ENCODE assay signal across 10 cellular contexts in the genomic region with DNA sequence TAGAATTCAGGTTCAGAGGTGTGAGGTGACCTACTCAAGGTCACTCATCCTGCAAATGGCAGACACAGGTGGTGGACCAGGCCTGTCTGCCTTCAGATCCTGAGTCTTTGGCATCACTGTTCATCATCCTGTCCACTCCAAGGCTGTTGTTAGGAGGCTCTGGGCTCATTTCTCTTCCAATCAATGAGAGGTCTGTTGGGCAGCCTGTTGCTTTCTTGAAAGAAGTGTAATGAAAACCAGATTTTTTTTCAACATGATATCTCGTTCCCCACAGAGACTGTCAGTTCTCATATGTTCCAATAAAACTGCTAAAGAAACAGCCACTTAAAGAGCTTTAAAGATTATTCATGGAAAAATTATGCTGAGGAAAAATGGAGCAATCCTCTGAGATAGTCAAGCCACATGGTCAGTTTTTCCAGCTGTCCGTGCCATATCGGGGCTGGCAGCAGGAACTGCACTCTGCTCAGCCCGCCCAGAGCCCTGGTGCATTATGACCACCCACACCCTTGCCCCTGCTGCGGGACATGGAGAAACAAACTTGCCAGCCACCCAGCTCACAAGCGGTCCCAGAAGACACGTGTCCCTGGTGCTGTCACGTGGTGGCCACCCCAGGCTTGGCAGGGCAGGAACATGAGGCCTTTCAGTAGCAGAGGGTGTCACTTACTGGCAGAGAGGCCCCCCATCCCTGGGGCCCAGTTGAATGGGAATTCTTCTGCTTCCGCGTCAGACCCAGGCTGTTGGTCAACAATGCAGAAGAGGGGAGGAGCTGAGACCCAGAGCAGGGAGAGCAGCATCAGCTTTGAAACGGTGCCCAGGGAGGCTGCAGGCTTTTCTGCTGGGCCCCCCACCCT.
A peak's percentile ranks its signal among the peaks of the same experiment; 100 is the strongest.
DNase-seq lines count a peak whose midpoint lies in the region; ATAC-seq and TF ChIP-seq lines count a peak whose summit lies in the region.
"Had no signal": no experiment of that assay in that cellular context is flagged by ENCODE, and none has a peak within 500 bp of the region (broad histone marks: within the 10 kb centered on the region; RNA-seq: fewer than 3 reads in every experiment).

No MANE protein-coding gene starts in this region.

- H3K4me2 ChIP-seq in skeletal muscle satellite cell (ENCODE audit: low read length) = peak overlapping the region; percentile 69

- no peaks in the 10 kb centered on the region for H3K4me1 ChIP-seq in liver (ENCODE audit: control insufficient read depth in 4 of 4, insufficient read depth in 4 of 4, low read length in 3 of 4)
- peaks cover 39% of the 10 kb centered on the region for H3K4me1 ChIP-seq in skeletal muscle satellite cell (ENCODE audit: control insufficient read depth, insufficient read depth, low read length)
- H3K4me1 ChIP-seq in effector memory CD4-positive, alpha-beta T cell (ENCODE audit: control insufficient read depth, insufficient read depth, low read length, poor library complexity, severe bottlenecking) = no peaks in the 10 kb centered on the region

- no peaks in the 10 kb centered on the region for H3K27me3 ChIP-seq in liver (ENCODE audit: control insufficient read depth in 4 of 4, insufficient read depth in 4 of 4, low read length in 3 of 4)
- peaks cover 3% of the 10 kb centered on the region for H3K27me3 ChIP-seq in skeletal muscle satellite cell (ENCODE audit: control insufficient read depth, insufficient read depth, low read length)
- H3K27me3 ChIP-seq in effector memory CD4-positive, alpha-beta T cell (replicated peaks; ENCODE audit: control insufficient read depth, insufficient read depth, low read length, poor library complexity, severe bottlenecking) = no peaks in the 10 kb centered on the region

- TF ChIP-seq RAD21 in liver (IDR thresholded peaks at IDR 0.05) = no peak

- no peak for TF ChIP-seq CTCF in liver (IDR thresholded peaks at IDR 0.05; ENCODE audit: low read depth, low read length, missing input control)

- ATAC-seq in HG03432 (IDR thresholded peaks at IDR 0.05; ENCODE audit: unreplicated experiment) (no peak), GM21515 (IDR thresholded peaks at IDR 0.05; ENCODE audit: unreplicated experiment) (no peak)

- H3K4me3 ChIP-seq in liver (ENCODE audit: low read depth in 1 of 3, low read length in 3 of 3) = no peak overlapping the region
- H3K4me3 ChIP-seq in skeletal muscle satellite cell (ENCODE audit: low read length) = peak overlapping the region; percentile 41
- H3K4me3 ChIP-seq in effector memory CD4-positive, alpha-beta T cell (ENCODE audit: insufficient read depth, low read depth, low read length, poor library complexity, severe bottlenecking) = no peak overlapping the region

- H3K27ac ChIP-seq in liver (ENCODE audit: low read depth in 1 of 2, low read length in 2 of 2) = peak overlapping the region; percentile 71 to 77
- no peak overlapping the region for H3K27ac ChIP-seq in effector memory CD4-positive, alpha-beta T cell (ENCODE audit: insufficient read depth, low read length, poor library complexity, severe bottlenecking)

- DNase-seq in HCEC 1CT = peak; percentile 75
- peak; percentile 98 for DNase-seq in dedifferentiated amniotic fluid mesenchymal stem cell (ENCODE audit: extremely low spot score)
- no peak for DNase-seq in effector memory CD4-positive, alpha-beta T cell
- no peak for DNase-seq in activated T-cell treated with anti-CD3 and anti-CD28 coated beads for 4 hours
- DNase-seq: H9, SW 1271 had no signal

- H3K36me3 ChIP-seq in liver (ENCODE audit: control insufficient read depth in 4 of 4, insufficient read depth in 3 of 4, low read depth in 1 of 4, low read length in 3 of 4) (no peaks in the 10 kb centered on the region), skeletal muscle satellite cell (ENCODE audit: insufficient read depth, low read length) (no peaks in the 10 kb centered on the region)
- no peaks in the 10 kb centered on the region for H3K36me3 ChIP-seq in effector memory CD4-positive, alpha-beta T cell (ENCODE audit: control insufficient read depth, insufficient read depth, low read length)

- H3K9me3 ChIP-seq in liver (ENCODE audit: control insufficient read depth in 4 of 4, low read length in 3 of 4) = no peaks in the 10 kb centered on the region
- H3K9me3 ChIP-seq in skeletal muscle satellite cell (replicated peaks; ENCODE audit: low read length) = no peaks in the 10 kb centered on the region
- no peaks in the 10 kb centered on the region for H3K9me3 ChIP-seq in effector memory CD4-positive, alpha-beta T cell (ENCODE audit: control insufficient read depth, low read length)

- no peak overlapping the region for H3K9ac ChIP-seq in liver (ENCODE audit: low read depth in 1 of 2, low read length in 2 of 2)
- peak overlapping the region; percentile 45 for H3K9ac ChIP-seq in skeletal muscle satellite cell (ENCODE audit: low read depth, low read length)

- WGBS in liver = 72% methylated on average over 11 of the region's 11 CpGs

TF ChIP-seq in liver, 16 proteins besides CTCF, POLR2A, EP300 and RAD21:
- TF ChIP-seq JUND (IDR thresholded peaks at IDR 0.05) = no peak
- no peak for TF ChIP-seq EGR1 (IDR thresholded peaks at IDR 0.05; ENCODE audit: low read depth in 2 of 2)
- TF ChIP-seq GABPA (IDR thresholded peaks at IDR 0.05 in 1 of 2, conservative IDR thresholded peaks at IDR 0.05 in 1 of 2) = no peak
- TF ChIP-seq NR2F2 (IDR thresholded peaks at IDR 0.05) = peak; percentile 34
- TF ChIP-seq, protein P1, sequence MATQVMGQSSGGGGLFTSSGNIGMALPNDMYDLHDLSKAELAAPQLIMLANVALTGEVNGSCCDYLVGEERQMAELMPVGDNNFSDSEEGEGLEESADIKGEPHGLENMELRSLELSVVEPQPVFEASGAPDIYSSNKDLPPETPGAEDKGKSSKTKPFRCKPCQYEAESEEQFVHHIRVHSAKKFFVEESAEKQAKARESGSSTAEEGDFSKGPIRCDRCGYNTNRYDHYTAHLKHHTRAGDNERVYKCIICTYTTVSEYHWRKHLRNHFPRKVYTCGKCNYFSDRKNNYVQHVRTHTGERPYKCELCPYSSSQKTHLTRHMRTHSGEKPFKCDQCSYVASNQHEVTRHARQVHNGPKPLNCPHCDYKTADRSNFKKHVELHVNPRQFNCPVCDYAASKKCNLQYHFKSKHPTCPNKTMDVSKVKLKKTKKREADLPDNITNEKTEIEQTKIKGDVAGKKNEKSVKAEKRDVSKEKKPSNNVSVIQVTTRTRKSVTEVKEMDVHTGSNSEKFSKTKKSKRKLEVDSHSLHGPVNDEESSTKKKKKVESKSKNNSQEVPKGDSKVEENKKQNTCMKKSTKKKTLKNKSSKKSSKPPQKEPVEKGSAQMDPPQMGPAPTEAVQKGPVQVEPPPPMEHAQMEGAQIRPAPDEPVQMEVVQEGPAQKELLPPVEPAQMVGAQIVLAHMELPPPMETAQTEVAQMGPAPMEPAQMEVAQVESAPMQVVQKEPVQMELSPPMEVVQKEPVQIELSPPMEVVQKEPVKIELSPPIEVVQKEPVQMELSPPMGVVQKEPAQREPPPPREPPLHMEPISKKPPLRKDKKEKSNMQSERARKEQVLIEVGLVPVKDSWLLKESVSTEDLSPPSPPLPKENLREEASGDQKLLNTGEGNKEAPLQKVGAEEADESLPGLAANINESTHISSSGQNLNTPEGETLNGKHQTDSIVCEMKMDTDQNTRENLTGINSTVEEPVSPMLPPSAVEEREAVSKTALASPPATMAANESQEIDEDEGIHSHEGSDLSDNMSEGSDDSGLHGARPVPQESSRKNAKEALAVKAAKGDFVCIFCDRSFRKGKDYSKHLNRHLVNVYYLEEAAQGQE (IDR thresholded peaks at IDR 0.05) = no peak
- TF ChIP-seq, protein P2, sequence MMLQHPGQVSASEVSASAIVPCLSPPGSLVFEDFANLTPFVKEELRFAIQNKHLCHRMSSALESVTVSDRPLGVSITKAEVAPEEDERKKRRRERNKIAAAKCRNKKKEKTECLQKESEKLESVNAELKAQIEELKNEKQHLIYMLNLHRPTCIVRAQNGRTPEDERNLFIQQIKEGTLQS (IDR thresholded peaks at IDR 0.05) = no peak
- TF ChIP-seq FOXA1 (IDR thresholded peaks at IDR 0.05) = no peak
- TF ChIP-seq FOXA2 (IDR thresholded peaks at IDR 0.05) = no peak
- no peak for TF ChIP-seq HNF4G (IDR thresholded peaks at IDR 0.05)
- no peak for TF ChIP-seq YY1 (IDR thresholded peaks at IDR 0.05)
- TF ChIP-seq, protein P3, sequence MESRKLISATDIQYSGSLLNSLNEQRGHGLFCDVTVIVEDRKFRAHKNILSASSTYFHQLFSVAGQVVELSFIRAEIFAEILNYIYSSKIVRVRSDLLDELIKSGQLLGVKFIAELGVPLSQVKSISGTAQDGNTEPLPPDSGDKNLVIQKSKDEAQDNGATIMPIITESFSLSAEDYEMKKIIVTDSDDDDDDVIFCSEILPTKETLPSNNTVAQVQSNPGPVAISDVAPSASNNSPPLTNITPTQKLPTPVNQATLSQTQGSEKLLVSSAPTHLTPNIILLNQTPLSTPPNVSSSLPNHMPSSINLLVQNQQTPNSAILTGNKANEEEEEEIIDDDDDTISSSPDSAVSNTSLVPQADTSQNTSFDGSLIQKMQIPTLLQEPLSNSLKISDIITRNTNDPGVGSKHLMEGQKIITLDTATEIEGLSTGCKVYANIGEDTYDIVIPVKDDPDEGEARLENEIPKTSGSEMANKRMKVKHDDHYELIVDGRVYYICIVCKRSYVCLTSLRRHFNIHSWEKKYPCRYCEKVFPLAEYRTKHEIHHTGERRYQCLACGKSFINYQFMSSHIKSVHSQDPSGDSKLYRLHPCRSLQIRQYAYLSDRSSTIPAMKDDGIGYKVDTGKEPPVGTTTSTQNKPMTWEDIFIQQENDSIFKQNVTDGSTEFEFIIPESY (IDR thresholded peaks at IDR 0.05) = no peak
- TF ChIP-seq, protein P4, sequence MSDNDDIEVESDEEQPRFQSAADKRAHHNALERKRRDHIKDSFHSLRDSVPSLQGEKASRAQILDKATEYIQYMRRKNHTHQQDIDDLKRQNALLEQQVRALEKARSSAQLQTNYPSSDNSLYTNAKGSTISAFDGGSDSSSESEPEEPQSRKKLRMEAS (IDR thresholded peaks at IDR 0.05) = no peak
- no peak for TF ChIP-seq HNF4A (conservative IDR thresholded peaks at IDR 0.05)
- no peak for TF ChIP-seq TAF1 (conservative IDR thresholded peaks at IDR 0.05)
- TF ChIP-seq SP1 (IDR thresholded peaks at IDR 0.05) = peak; percentile 12
- peak in 1 of 2 donors; percentile 22 for TF ChIP-seq RXRA (IDR thresholded peaks at IDR 0.05)

Comparison
In these comparisons a context has a peak if more than half of its experiments do, and no peak if none do; other contexts are left out.
1. DNase-seq: peak in HCEC 1CT (single experiment) and dedifferentiated amniotic fluid mesenchymal stem cell (single experiment); none in effector memory CD4-positive, alpha-beta T cell (0 of 3) and activated T-cell treated with anti-CD3 and anti-CD28 coated beads for 4 hours (single experiment).